Comparison of ENCODE assay signal across 1 cellular context in the genomic region with DNA sequence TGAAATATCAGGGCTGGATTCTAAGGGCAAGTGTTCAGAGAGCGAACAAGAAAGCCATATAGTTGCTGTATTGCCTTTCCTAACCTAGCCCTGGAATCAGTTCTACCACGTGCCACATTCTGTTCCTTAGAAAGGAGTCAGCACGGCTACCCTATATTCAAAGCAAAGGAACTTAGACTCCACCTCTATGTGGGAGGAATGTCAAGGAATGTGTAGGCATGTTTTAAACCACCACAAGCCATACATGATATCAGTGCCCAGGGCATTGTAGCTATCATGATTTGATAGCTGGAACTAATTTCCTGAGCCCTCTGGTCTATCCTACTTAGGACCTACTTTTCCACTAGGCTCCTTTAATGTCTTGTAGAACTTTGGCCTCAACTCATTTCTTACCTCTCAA.
TF ChIP-seq lines count a peak whose summit lies in the region.

No MANE protein-coding gene starts in this region.

TF ChIP-seq in HepG2, 621 proteins besides CTCF, POLR2A, EP300 and RAD21:
- TF ChIP-seq, protein P1, sequence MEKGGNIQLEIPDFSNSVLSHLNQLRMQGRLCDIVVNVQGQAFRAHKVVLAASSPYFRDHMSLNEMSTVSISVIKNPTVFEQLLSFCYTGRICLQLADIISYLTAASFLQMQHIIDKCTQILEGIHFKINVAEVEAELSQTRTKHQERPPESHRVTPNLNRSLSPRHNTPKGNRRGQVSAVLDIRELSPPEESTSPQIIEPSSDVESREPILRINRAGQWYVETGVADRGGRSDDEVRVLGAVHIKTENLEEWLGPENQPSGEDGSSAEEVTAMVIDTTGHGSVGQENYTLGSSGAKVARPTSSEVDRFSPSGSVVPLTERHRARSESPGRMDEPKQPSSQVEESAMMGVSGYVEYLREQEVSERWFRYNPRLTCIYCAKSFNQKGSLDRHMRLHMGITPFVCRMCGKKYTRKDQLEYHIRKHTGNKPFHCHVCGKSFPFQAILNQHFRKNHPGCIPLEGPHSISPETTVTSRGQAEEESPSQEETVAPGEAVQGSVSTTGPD (CRISPR knock-in tag; IDR thresholded peaks at IDR 0.05) = no peak
- TF ChIP-seq, protein P2, sequence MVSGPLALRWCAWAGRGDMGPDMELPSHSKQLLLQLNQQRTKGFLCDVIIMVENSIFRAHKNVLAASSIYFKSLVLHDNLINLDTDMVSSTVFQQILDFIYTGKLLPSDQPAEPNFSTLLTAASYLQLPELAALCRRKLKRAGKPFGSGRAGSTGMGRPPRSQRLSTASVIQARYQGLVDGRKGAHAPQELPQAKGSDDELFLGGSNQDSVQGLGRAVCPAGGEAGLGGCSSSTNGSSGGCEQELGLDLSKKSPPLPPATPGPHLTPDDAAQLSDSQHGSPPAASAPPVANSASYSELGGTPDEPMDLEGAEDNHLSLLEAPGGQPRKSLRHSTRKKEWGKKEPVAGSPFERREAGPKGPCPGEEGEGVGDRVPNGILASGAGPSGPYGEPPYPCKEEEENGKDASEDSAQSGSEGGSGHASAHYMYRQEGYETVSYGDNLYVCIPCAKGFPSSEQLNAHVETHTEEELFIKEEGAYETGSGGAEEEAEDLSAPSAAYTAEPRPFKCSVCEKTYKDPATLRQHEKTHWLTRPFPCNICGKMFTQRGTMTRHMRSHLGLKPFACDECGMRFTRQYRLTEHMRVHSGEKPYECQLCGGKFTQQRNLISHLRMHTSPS (CRISPR knock-in tag; IDR thresholded peaks at IDR 0.05; ENCODE audit: low read depth) = no peak
TF ChIP-seq in HepG2: peak in this region for 0.
